9 cellular contexts compared by ENCODE assay signal in genomic region chr1:28512058-28512611, GRCh38. TPM values are rescaled to one million over a fixed set of nuclear protein-coding genes. Genes with fewer than 3 reads are reported as not detected.
DNase-seq lines count a peak whose midpoint lies in the region; ATAC-seq, FAIRE-seq and TF ChIP-seq lines count a peak whose summit lies in the region.
"Had no signal": no experiment of that assay in that cellular context is flagged by ENCODE, and none has a peak within 500 bp of the region (broad histone marks: within the 10 kb centered on the region; RNA-seq: fewer than 3 reads in every experiment).

No MANE protein-coding gene starts in this region.

- peak; percentile 21 for DNase-seq in activated CD4-positive, alpha-beta T cell treated with anti-CD3 and anti-CD28 coated beads for 48 hours
- DNase-seq in activated CD4-positive, alpha-beta T cell treated with anti-CD3 and anti-CD28 coated beads for 1 hour = no peak
- DNase-seq in NB4 (ENCODE audit: low read depth) (peak; percentile 55), GM12878 (ENCODE audit: low read depth, low spot score) (no peak), HEK293T (ENCODE audit: extremely low spot score) (no peak), ecto neural progenitor cell (ENCODE audit: low spot score) (no peak), NCI-H1930 (lab: John Stamatoyannopoulos, UW) (no peak)
- peak; percentile 35 for DNase-seq in stimulated activated CD4-positive, alpha-beta T cell treated with anti-CD3 and anti-CD28 coated beads, Interleukin-4, amount 100 ng/mL, for 24 hours
- DNase-seq: NCI-H146 had no signal

- TF ChIP-seq EP300 in GM12878 (IDR thresholded peaks at IDR 0.05; ENCODE audit: borderline replicate concordance in 1 of 2, control insufficient read depth in 1 of 2, low read depth in 2 of 2, low read length in 2 of 2) = no peak

- H3K79me2 ChIP-seq in GM12878 (ENCODE audit: control insufficient read depth, insufficient read depth, low read length) = peaks cover 39% of the 10 kb centered on the region

- no TSS peak for BruUV-seq in GM12878 (replicated peaks; lab: Mats Ljungman, UMichigan)

- FAIRE-seq in GM12878 (lab: Jason Lieb, UNC) = no peak

- H3K4me2 ChIP-seq in GM12878 (ENCODE audit: control insufficient read depth, insufficient read depth) = peak overlapping the region; percentile 28; the same call in 1 of the 2 replicates

- TF ChIP-seq CTCF in NB4 (IDR thresholded peaks at IDR 0.05; ENCODE audit: low read depth, low read length) (no peak), GM12878 (IDR thresholded peaks at IDR 0.05 in 2 of 3, conservative IDR thresholded peaks at IDR 0.05 in 1 of 3; ENCODE audit: control insufficient read depth in 2 of 3, extremely low read depth in 1 of 3, insufficient read depth in 1 of 3, low read depth in 3 of 3, low read length in 3 of 3) (no peak)

- CTCF ChIA-PET in GM12878 (lab: Yijun Ruan, JAX) (interaction anchor here (1.5 to 8.9 kb wide), 4 partner anchors 8 to 153 kb away, joined by 5 to 58 read pairs (median 13); no protein-coding TSS in a partner anchor), HEK293T (lab: Yijun Ruan, JAX) (no interaction called here)

- no peak overlapping the region for H2AFZ ChIP-seq in GM12878 (ENCODE audit: control insufficient read depth, low read depth, low read length)

- SMC1A ChIA-PET in GM12878 (lab: Charles Lee; ENCODE audit: uncharacterized antibody, unreplicated experiment) = interaction anchor here (1.0 to 3.3 kb wide), 3 partner anchors 82 to 94 kb away, joined by 3 to 15 read pairs (median 3); no protein-coding TSS in a partner anchor

- no peak for TF ChIP-seq RAD21 in GM12878 (IDR thresholded peaks at IDR 0.05; ENCODE audit: insufficient read depth, low read depth, low read length)

- peaks cover 10% of the 10 kb centered on the region for H3K4me1 ChIP-seq in GM12878 (ENCODE audit: control insufficient read depth, insufficient read depth, low read length)

- H3K9ac ChIP-seq in GM12878 (ENCODE audit: control insufficient read depth, insufficient read depth, low read length) = no peak overlapping the region

- no peaks in the 10 kb centered on the region; the same call in 2 of the 3 replicates for H3K9me3 ChIP-seq in GM12878 (replicated peaks; ENCODE audit: control insufficient read depth, insufficient read depth, low read length)

- no peak for TF ChIP-seq POLR2A in NB4 (IDR thresholded peaks at IDR 0.05; ENCODE audit: extremely low read depth, insufficient read length)
- TF ChIP-seq POLR2A in GM12878 (IDR thresholded peaks at IDR 0.05; ENCODE audit: low read depth, low read length) = peak; percentile 60; the same call in 1 of the 2 replicates

- no peaks in the 10 kb centered on the region for H3K27me3 ChIP-seq in GM12878 (replicated peaks in 1 of 2; ENCODE audit: control insufficient read depth in 2 of 2, insufficient read depth in 2 of 2, low read length in 1 of 2)

- H3K36me3 ChIP-seq in GM12878 (ENCODE audit: control insufficient read depth in 2 of 2, insufficient read depth in 2 of 2, low read length in 1 of 2) = peaks cover 19 to 32% of the 10 kb centered on the region in 2 experiments

- POLR2A ChIA-PET in GM12878 (lab: Charles Lee) = interaction anchor here (0.6 to 8.7 kb wide), 3 partner anchors 45 to 98 kb away, joined by 3 to 81 read pairs (median 4); no protein-coding TSS in a partner anchor
- POLR2A ChIA-PET in HEK293T (lab: Yijun Ruan, JAX) = interaction anchor here (1.1 to 1.7 kb wide), 2 partner anchors 41 to 69 kb away, joined by 3 to 6 read pairs; partner anchors contain the start of gene TRNAU1AP

- peak overlapping the region; percentile 33 for H3K4me3 ChIP-seq in NB4 (ENCODE audit: low read depth, low read length)
- no peak overlapping the region for H3K4me3 ChIP-seq in GM12878

- no peak for ATAC-seq in GM12878

- RAD21 ChIA-PET in GM12878 (lab: Charles Lee; ENCODE audit: unreplicated experiment) = interaction anchor here (0.7 to 2.8 kb wide), 3 partner anchors 68 to 153 kb away, joined by 4 to 8 read pairs (median 5); no protein-coding TSS in a partner anchor

- in situ Hi-C loops in GM12878 (cut with MboI) = no loop called here

- 86% methylated on average over 7 of the region's 7 CpGs for WGBS in GM12878 (ENCODE audit: insufficient coverage, insufficient replicate concordance, low lambda C conversion rate, missing lambda C conversion rate)

- peak overlapping the region; percentile 15; the same call in 1 of the 2 replicates for H3K27ac ChIP-seq in GM12878 (ENCODE audit: control insufficient read depth, insufficient read depth)

- intact Hi-C loops in GM12878 (cut with micrococcal nuclease; ENCODE audit: unreplicated experiment) = loop anchor here (5.0 kb wide), 1 partner anchor 225 kb away; the partner anchor contains the start of gene YTHDF2

- H4K20me1 ChIP-seq in GM12878 (ENCODE audit: control insufficient read depth, insufficient read depth) = peaks cover 5% of the 10 kb centered on the region

TF ChIP-seq in HEK293T, 16 proteins besides CTCF, POLR2A, EP300 and RAD21:
- TF ChIP-seq PKNOX1 (IDR thresholded peaks at IDR 0.05) (no peak), TARDBP (IDR thresholded peaks at IDR 0.05) (no peak), CTBP1 (IDR thresholded peaks at IDR 0.05; ENCODE audit: borderline replicate concordance) (no peak), HDGF (IDR thresholded peaks at IDR 0.05; ENCODE audit: borderline replicate concordance) (no peak), FOXM1 (IDR thresholded peaks at IDR 0.05; ENCODE audit: borderline replicate concordance) (no peak), ZNF384 (IDR thresholded peaks at IDR 0.05) (no peak), FOXA1 (IDR thresholded peaks at IDR 0.05) (no peak), ELF4 (IDR thresholded peaks at IDR 0.05) (no peak), BHLHE40 (IDR thresholded peaks at IDR 0.05; ENCODE audit: borderline replicate concordance) (no peak), SP1 (IDR thresholded peaks at IDR 0.05) (no peak), NFRKB (IDR thresholded peaks at IDR 0.05) (no peak), FOXK2 (IDR thresholded peaks at IDR 0.05) (no peak), ARNT (IDR thresholded peaks at IDR 0.05) (no peak), LEF1 (IDR thresholded peaks at IDR 0.05; ENCODE audit: borderline replicate concordance) (no peak), SUZ12 (IDR thresholded peaks at IDR 0.05) (no peak), L3MBTL2 (conservative IDR thresholded peaks at IDR 0.05) (no peak)
TF ChIP-seq in HEK293T: peak in this region for 0.

RNA-seq across cellular contexts. Expression of gene RCC1, which starts 6.3 kb away (rescaled TPM):
- total RNA-seq in GM12878 (2013; cell fraction: nucleolus; rRNA removed) = 32.4 and 36.3 TPM in 2 replicates
- 69.0 and 78.6 TPM in 2 replicates for total RNA-seq in GM12878 (2014; rRNA removed)
- 66.3 and 71.8 TPM in 2 replicates for total RNA-seq in GM12878 (2014; rRNA removed; fragmentation: Illumina TruSeq; extraction: Trizol)
- total RNA-seq in GM12878 (2021) = 79.4 and 86.2 TPM in 2 replicates
- 28.7 TPM for polyA plus RNA-seq in GM12878 (2011; ENCODE audit: low read depth)
- polyA plus RNA-seq in GM12878 (2011; rRNA removed) = 45.4 and 64.5 TPM in 2 replicates
- polyA plus RNA-seq in GM12878 (2011; cell fraction: cytosol; rRNA removed) = 76.0 and 79.8 TPM in 2 replicates
- 62.4 and 81.8 TPM in 2 replicates for polyA plus RNA-seq in GM12878 (2011; cell fraction: nucleus; rRNA removed)
- 35.2 and 39.0 TPM in 2 replicates for polyA plus RNA-seq in GM12878 (2012)
- polyA plus RNA-seq in GM12878 (2014; fragmentation: Illumina TruSeq; extraction: Trizol) = 69.6 and 99.4 TPM in 2 replicates
- polyA plus RNA-seq in GM12878 (2014; fragmentation: Nextera tagmentation; extraction: Ambion mirVana) = 10 to 100 TPM in 1 of 2 experiments, 1 to 10 TPM in 1; 8.3 to 15.2 TPM
- 77.5 and 85.3 TPM in 2 replicates for polyA plus RNA-seq in GM12878 (2014; rRNA removed)
- 10 to 100 TPM; 71.0 to 78.7 TPM for polyA plus RNA-seq in GM12878 (2016; fragmentation: Nextera tagmentation; extraction: Ambion mirVana)
- 80.5 and 117 TPM in 2 replicates for polyA minus RNA-seq in GM12878 (2011; rRNA and poly(A)+ RNA removed)
- 16.3 and 25.6 TPM in 2 replicates for polyA minus RNA-seq in GM12878 (2011; cell fraction: cytosol; rRNA and poly(A)+ RNA removed)
- polyA minus RNA-seq in GM12878 (2011; cell fraction: nucleus; rRNA and poly(A)+ RNA removed) = 12.7 and 28.6 TPM in 2 replicates

RNA-seq across cellular contexts. Expression of gene TRNAU1AP, which starts 40.8 kb away (rescaled TPM):
- total RNA-seq in GM12878 (2013; cell fraction: nucleolus; rRNA removed) = 99.4 and 101 TPM in 2 replicates
- total RNA-seq in GM12878 (2014; rRNA removed) (24.3 and 28.2 TPM in 2 replicates), GM12878 (2014; rRNA removed; fragmentation: Illumina TruSeq; extraction: Trizol) (26.2 and 29.5 TPM in 2 replicates), GM12878 (2021) (30.8 and 35.6 TPM in 2 replicates)
- polyA plus RNA-seq in GM12878 (2011; ENCODE audit: low read depth) = 16.8 TPM
- polyA plus RNA-seq in GM12878 (2011; rRNA removed) (60.7 and 67.0 TPM in 2 replicates), GM12878 (2014; fragmentation: Illumina TruSeq; extraction: Trizol) (28.5 and 34.3 TPM in 2 replicates), GM12878 (2014; fragmentation: Nextera tagmentation; extraction: Ambion mirVana) (10 to 100 TPM; 53.1 to 53.8 TPM), GM12878 (2014; rRNA removed) (25.8 and 34.3 TPM in 2 replicates), GM12878 (2016; fragmentation: Nextera tagmentation; extraction: Ambion mirVana) (10 to 100 TPM; 28.5 to 32.8 TPM)
- polyA plus RNA-seq in GM12878 (2011; cell fraction: cytosol; rRNA removed) = 35.3 and 40.9 TPM in 2 replicates
- 49.4 and 62.4 TPM in 2 replicates for polyA plus RNA-seq in GM12878 (2011; cell fraction: nucleus; rRNA removed)
- polyA plus RNA-seq in GM12878 (2012) = 26.9 and 27.2 TPM in 2 replicates
- 31.7 and 32.2 TPM in 2 replicates for polyA minus RNA-seq in GM12878 (2011; rRNA and poly(A)+ RNA removed)
- 13.1 and 13.7 TPM in 2 replicates for polyA minus RNA-seq in GM12878 (2011; cell fraction: cytosol; rRNA and poly(A)+ RNA removed)
- polyA minus RNA-seq in GM12878 (2011; cell fraction: nucleus; rRNA and poly(A)+ RNA removed) = 18.9 and 26.8 TPM in 2 replicates

Comparison
In these comparisons a context has a peak if more than half of its experiments do, and no peak if none do; other contexts are left out.
1. DNase-seq: peak in activated CD4-positive, alpha-beta T cell treated with anti-CD3 and anti-CD28 coated beads for 48 hours (single experiment), NB4 (single experiment) and stimulated activated CD4-positive, alpha-beta T cell treated with anti-CD3 and anti-CD28 coated beads, Interleukin-4, amount 100 ng/mL, for 24 hours (single experiment); none in activated CD4-positive, alpha-beta T cell treated with anti-CD3 and anti-CD28 coated beads for 1 hour (single experiment), GM12878 (single experiment), HEK293T (single experiment), ecto neural progenitor cell (single experiment) and NCI-H1930 (0 of 2).